Comparison of ENCODE assay signal across 13 cellular contexts in the genomic region with DNA sequence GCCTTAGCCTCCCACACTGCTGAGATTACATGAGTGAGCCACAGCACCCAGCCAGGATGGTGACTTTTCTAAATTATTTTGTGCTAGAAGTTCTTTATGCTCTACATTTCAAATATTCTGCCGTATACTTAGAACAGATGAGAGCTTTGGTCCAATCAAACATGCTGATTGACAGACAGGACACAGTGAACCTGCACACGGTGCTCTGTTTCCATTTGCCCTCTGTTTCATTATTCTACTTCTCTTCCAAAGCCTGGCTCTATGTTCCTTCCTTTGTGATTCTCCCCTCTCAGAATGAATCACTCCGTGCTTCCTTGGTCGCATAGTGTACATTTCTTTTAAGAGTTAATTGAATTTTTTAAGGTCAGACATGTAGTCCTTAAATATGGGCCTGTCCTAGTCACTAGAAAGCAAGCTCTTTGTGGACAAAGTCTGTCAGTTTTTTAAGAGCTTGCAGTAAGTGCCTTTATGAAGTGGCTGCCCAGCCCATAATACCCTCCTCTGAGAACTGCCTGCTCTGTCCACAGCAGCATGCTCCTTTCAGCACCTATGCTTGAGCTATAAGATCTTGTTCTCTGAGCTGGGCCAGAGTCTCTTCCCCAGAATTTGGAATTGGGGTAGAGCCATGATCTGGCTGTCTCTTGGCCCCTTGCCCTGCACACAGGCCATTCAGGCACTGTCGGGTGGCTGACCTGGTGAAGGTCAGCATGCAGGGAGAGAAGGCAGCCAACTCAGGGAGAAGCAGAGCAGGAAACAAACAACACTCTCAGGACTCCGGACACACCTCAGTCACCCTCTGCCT.
DNase-seq lines count a peak whose midpoint lies in the region; ATAC-seq and TF ChIP-seq lines count a peak whose summit lies in the region.
"Had no signal": no experiment of that assay in that cellular context is flagged by ENCODE, and none has a peak within 500 bp of the region (broad histone marks: within the 10 kb centered on the region; RNA-seq: fewer than 3 reads in every experiment).

No MANE protein-coding gene starts in this region.

- TF ChIP-seq CTCF in VCaP (conservative IDR thresholded peaks at IDR 0.05) (no peak), nephron (IDR thresholded peaks at IDR 0.05; ENCODE audit: unreplicated experiment in 3 of 3) (no peak), lower leg skin (IDR thresholded peaks at IDR 0.05) (no peak)

- no peak overlapping the region for H3K4me3 ChIP-seq in lower leg skin (ENCODE audit: low read depth, poor library complexity, severe bottlenecking)

- H3K36me3 Mint-ChIP-seq in nephron (ENCODE audit: low read depth): peaks cover 9% of the 10 kb centered on the region

- no peak for TF ChIP-seq POLR2A in lower leg skin (IDR thresholded peaks at IDR 0.05)

- peak; percentile 12 for DNase-seq in ELF-1 (ENCODE audit: low read depth, low spot score)
- DNase-seq in left cardiac atrium: peak; percentile 48
- DNase-seq in head of caudate nucleus: no peak
- no peak for DNase-seq in globus pallidus (ENCODE audit: low spot score)
- DNase-seq in lower leg skin (ENCODE audit: low spot score in 2 of 2): no peak
- DNase-seq in stimulated activated naive CD4-positive, alpha-beta T cell treated with Interleukin-2 at 50 U/mL for 16 hours (lab: John Stamatoyannopoulos, UW): no peak
- DNase-seq: activated CD4-positive, alpha-beta T cell treated with anti-CD3 and anti-CD28 coated beads, Interleukin-2, amount 10 ng/mL, durations not matched to agents 7 days and 5 days; aorta; effector CD8-positive, alpha-beta T cell; MV-4-11 had no signal

- H3K4me3 Mint-ChIP-seq in nephron: no peak overlapping the region
- H3K4me3 Mint-ChIP-seq: activated CD4-positive, alpha-beta T cell treated with anti-CD3 and anti-CD28 coated beads, Interleukin-2, amount 10 ng/mL, durations not matched to agents 7 days and 5 days; type B pancreatic cell had no signal

- peaks cover 22% of the 10 kb centered on the region for H3K9me3 Mint-ChIP-seq in nephron

- ATAC-seq in left cardiac atrium: peak; percentile 74 to 79

- H3K27ac Mint-ChIP-seq in nephron: peak overlapping the region; percentile 29 to 73 (median 34)
- H3K27ac Mint-ChIP-seq: activated CD4-positive, alpha-beta T cell treated with anti-CD3 and anti-CD28 coated beads, Interleukin-2, amount 10 ng/mL, durations not matched to agents 7 days and 5 days; type B pancreatic cell had no signal

- no peaks in the 10 kb centered on the region for H3K27me3 Mint-ChIP-seq in nephron (ENCODE audit: low read depth)
- H3K27me3 Mint-ChIP-seq: type B pancreatic cell had no signal

- peak overlapping the region; percentile 66 for H3K27ac ChIP-seq in VCaP

- intact Hi-C loops in left cardiac atrium (cut with DNase I) (no loop called here), head of caudate nucleus (cut with DNase I) (no loop called here), lower leg skin (cut with DNase I; ENCODE audit: low total_unique reads) (no loop called here)

- WGBS in lower leg skin, 2 donors: 55 to 76% methylated on average over 6 of the region's 6 CpGs

- peaks cover 31% of the 10 kb centered on the region for H3K4me1 Mint-ChIP-seq in nephron

Comparison
In these comparisons a context has a peak if more than half of its experiments do, and no peak if none do; other contexts are left out.
1. DNase-seq: peak in ELF-1 (single experiment) and left cardiac atrium (single experiment); none in head of caudate nucleus (0 of 42), globus pallidus (single experiment), lower leg skin (0 of 2) and stimulated activated naive CD4-positive, alpha-beta T cell treated with Interleukin-2 at 50 U/mL for 16 hours (single experiment).